Comparison of ENCODE assay signal across 11 cellular contexts in the genomic region with DNA sequence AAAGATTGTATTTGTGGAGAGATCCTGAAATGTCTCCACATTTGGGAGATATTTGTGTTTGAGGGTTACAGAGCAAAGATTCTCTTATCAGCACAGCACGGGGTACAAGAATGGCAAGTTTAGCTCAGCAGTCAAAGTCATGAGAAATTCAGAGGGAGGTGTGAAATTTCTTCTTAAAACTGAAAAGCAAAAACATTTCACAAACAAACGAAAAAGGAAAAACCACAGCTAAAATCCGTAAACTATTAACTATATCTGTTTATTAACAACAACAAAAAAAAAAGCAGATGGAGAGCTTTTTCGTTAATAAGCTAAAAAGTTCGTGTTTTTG. TPM values are rescaled to one million over a fixed set of nuclear protein-coding genes. Genes with fewer than 3 reads are reported as not detected.
A peak's percentile ranks its signal among the peaks of the same experiment; 100 is the strongest.
DNase-seq lines count a peak whose midpoint lies in the region; ATAC-seq and TF ChIP-seq lines count a peak whose summit lies in the region.
"Had no signal": no experiment of that assay in that cellular context is flagged by ENCODE, and none has a peak within 500 bp of the region (broad histone marks: within the 10 kb centered on the region; RNA-seq: fewer than 3 reads in every experiment).

No MANE protein-coding gene starts in this region.

- H3K4me1 ChIP-seq in SJCRH30 = peaks cover 7% of the 10 kb centered on the region

- no peaks in the 10 kb centered on the region for H4K20me1 ChIP-seq in SU-DHL-6 (ENCODE audit: low read depth, low read length)

- peak overlapping the region; percentile 65 for H3K9ac ChIP-seq in SU-DHL-6 (ENCODE audit: low read length)

- peak overlapping the region; percentile 70 for H3K4me3 Mint-ChIP-seq in T-helper 2 cell treated with Interferon-gamma antibody and Interleukin-4, amounts not matched to agents 5 μg/mL and 100 μg/mL, for 36 hours

- peaks cover 1% of the 10 kb centered on the region for H3K36me3 Mint-ChIP-seq in T-helper 2 cell treated with Interferon-gamma antibody and Interleukin-4, amounts not matched to agents 5 μg/mL and 100 μg/mL, for 36 hours (ENCODE audit: low read depth)

- no peaks in the 10 kb centered on the region for H3K9me3 Mint-ChIP-seq in T-helper 2 cell treated with Interferon-gamma antibody and Interleukin-4, amounts not matched to agents 5 μg/mL and 100 μg/mL, for 36 hours

- no peak for TF ChIP-seq CTCF in SU-DHL-6 (IDR thresholded peaks at IDR 0.05; ENCODE audit: insufficient read depth, low read length, poor library complexity, severe bottlenecking)

- H3F3A ChIP-seq in SU-DHL-6 (ENCODE audit: insufficient read depth) = peaks cover 48% of the 10 kb centered on the region

- peak overlapping the region; percentile 75 for H3K27ac Mint-ChIP-seq in T-helper 2 cell treated with Interferon-gamma antibody and Interleukin-4, amounts not matched to agents 5 μg/mL and 100 μg/mL, for 36 hours

- H3K27me3 ChIP-seq in SU-DHL-6 (ENCODE audit: low read length) (no peaks in the 10 kb centered on the region), SJCRH30 (no peaks in the 10 kb centered on the region)

- no peaks in the 10 kb centered on the region for H3K9me2 ChIP-seq in SU-DHL-6 (replicated peaks; ENCODE audit: insufficient read depth, low read length)

- H3K36me3 ChIP-seq in SU-DHL-6 (ENCODE audit: low read length) (no peaks in the 10 kb centered on the region), SJCRH30 (no peaks in the 10 kb centered on the region)

- ATAC-seq in HG02610 (IDR thresholded peaks at IDR 0.05; ENCODE audit: unreplicated experiment) = peak; percentile 15

- peak overlapping the region; percentile 13 for H3K4me3 ChIP-seq in SU-DHL-6 (ENCODE audit: insufficient read depth, low read length, poor library complexity, severe bottlenecking)
- no peak overlapping the region for H3K4me3 ChIP-seq in skin epidermis
- H3K4me3 ChIP-seq in SJCRH30 = no peak overlapping the region

- no peak overlapping the region for H2AFZ ChIP-seq in SU-DHL-6 (ENCODE audit: low read depth, low read length, severe bottlenecking)

- H3K9me3 ChIP-seq in SU-DHL-6 (ENCODE audit: insufficient read depth, low read length) = no peaks in the 10 kb centered on the region
- H3K9me3 ChIP-seq in SJCRH30 (replicated peaks) = no peaks in the 10 kb centered on the region

- no peaks in the 10 kb centered on the region for H3K27me3 Mint-ChIP-seq in T-helper 2 cell treated with Interferon-gamma antibody and Interleukin-4, amounts not matched to agents 5 μg/mL and 100 μg/mL, for 36 hours (ENCODE audit: low read depth)

- H3K79me2 ChIP-seq in SU-DHL-6 (ENCODE audit: insufficient read depth, low read length) = no peaks in the 10 kb centered on the region

- H3K4me2 ChIP-seq in SU-DHL-6 (ENCODE audit: low read depth, low read length, poor library complexity, severe bottlenecking) = peak overlapping the region; percentile 72

- peaks cover 75% of the 10 kb centered on the region for H3K4me1 Mint-ChIP-seq in T-helper 2 cell treated with Interferon-gamma antibody and Interleukin-4, amounts not matched to agents 5 μg/mL and 100 μg/mL, for 36 hours (ENCODE audit: low read depth)

- no peak for DNase-seq in T-helper 2 cell treated with Interferon-gamma antibody and Interleukin-4, amounts not matched to agents 5 μg/mL and 100 μg/mL, for 36 hours (ENCODE audit: low spot score)
- no peak for DNase-seq in T-helper 2 cell
- no peak for DNase-seq in NCI-H526 (lab: John Stamatoyannopoulos, UW)
- no peak for DNase-seq in OCI-M1 (lab: John Stamatoyannopoulos, UW)
- DNase-seq in SJCRH30 = no peak
- DNase-seq: 8988T; activated CD4-positive, alpha-beta T cell treated with anti-CD3 and anti-CD28 coated beads for 4 hours; NCI-H1694 treated with DMSO at 0.1 percent for 48 hours had no signal

- H3K27ac ChIP-seq in SU-DHL-6 (ENCODE audit: low read depth, low read length) (peak overlapping the region; percentile 100), skin epidermis (peak overlapping the region in 11 of 21 experiments; percentile 9 to 81 (median 53)), SJCRH30 (no peak overlapping the region)

RNA-seq across cellular contexts. Expression of a gene that starts 41.0 kb away (rescaled TPM):
- total RNA-seq in SJCRH30 (2014; rRNA removed; shearing (Covaris generic)) = 32.8 and 43.9 TPM in 2 replicates
